In the genomic region with DNA sequence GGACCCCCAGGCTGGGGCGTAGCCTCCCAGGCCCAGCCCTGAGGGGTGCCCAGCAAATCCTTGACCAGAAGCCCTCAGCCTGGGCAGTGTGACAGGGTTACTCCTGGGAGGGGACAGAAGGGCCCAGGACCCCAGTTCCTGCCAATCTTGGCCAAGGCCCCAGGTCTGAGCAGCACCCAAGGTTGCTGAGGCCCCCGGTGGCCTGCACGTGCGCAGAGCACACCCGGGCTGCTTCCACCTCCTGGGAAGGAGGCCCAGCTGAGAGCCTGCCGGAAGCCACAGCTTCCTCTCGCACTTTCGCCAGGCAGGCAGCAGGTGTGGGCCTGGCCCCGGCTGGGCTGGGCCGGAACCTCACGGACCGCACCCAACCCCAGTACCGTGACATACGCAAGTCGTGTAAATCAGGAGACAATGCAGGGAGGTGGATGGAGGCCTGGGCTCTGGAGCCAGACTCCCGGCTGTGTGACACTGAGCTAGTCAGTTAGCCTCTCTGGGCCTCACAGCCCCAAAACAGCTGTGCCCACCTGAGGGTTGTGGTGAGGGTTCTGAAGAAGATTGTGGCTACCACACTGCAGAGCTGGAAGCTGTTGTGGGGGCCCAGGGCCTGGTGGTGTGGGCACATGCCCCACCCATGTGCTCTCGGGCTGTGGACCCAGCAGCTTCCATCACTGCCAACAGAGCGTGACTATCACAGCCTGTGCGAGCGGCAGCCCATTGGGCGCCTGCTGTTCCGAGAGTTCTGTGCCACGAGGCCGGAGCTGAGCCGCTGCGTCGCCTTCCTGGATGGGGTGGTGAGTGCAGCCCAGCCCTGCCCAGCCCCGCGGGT, we compare ENCODE assay signal across 8 cellular contexts. TPM values are rescaled to one million over a fixed set of nuclear protein-coding genes. Genes with fewer than 3 reads are reported as not detected.
A peak's percentile ranks its signal among the peaks of the same experiment; 100 is the strongest.
DNase-seq lines count a peak whose midpoint lies in the region; ATAC-seq and TF ChIP-seq lines count a peak whose summit lies in the region.

No MANE protein-coding gene starts in this region.

- H3K27ac ChIP-seq in osteoblast (ENCODE audit: low read depth, low read length) = no peak overlapping the region

- H3K4me1 ChIP-seq in osteoblast (ENCODE audit: insufficient read depth, low read length) = peaks cover 13% of the 10 kb centered on the region

- no peaks in the 10 kb centered on the region for H3K9me3 Mint-ChIP-seq in activated naive CD4-positive, alpha-beta T cell treated with anti-CD3 and anti-CD28 coated beads, Interleukin-2, amount 50 U/mL, for 72 hours
- no peaks in the 10 kb centered on the region for H3K9me3 Mint-ChIP-seq in nephron progenitor cell

- H3K27me3 Mint-ChIP-seq in nephron progenitor cell (ENCODE audit: low read depth, poor library complexity) = no peaks in the 10 kb centered on the region

- H2AFZ ChIP-seq in osteoblast (ENCODE audit: low read length) = no peak overlapping the region

- TF ChIP-seq CTCF in GM13977 (IDR thresholded peaks at IDR 0.05; ENCODE audit: extremely low read depth, insufficient read depth, missing control alignments) = no peak
- no peak for TF ChIP-seq CTCF in osteoblast (IDR thresholded peaks at IDR 0.05; ENCODE audit: extremely low read depth, low read depth, low read length)
- no peak for TF ChIP-seq CTCF in nephron progenitor cell (IDR thresholded peaks at IDR 0.05)

- no peak overlapping the region for H3K4me3 ChIP-seq in osteoblast (ENCODE audit: insufficient read depth, low read length)

- no peaks in the 10 kb centered on the region for H3K27me3 ChIP-seq in osteoblast (ENCODE audit: insufficient read depth, low read length)

- H3K4me3 Mint-ChIP-seq in nephron progenitor cell = no peak overlapping the region

- no peak overlapping the region for H3K4me2 ChIP-seq in osteoblast (ENCODE audit: insufficient read depth, low read length)

- DNase-seq in GM13977 (ENCODE audit: low spot score) (peak; percentile 69), NOMO-1 treated with dmso at 0.1 percent for 144 hours (lab: John Stamatoyannopoulos, UW; ENCODE audit: unreplicated experiment) (peak; percentile 38), osteoblast (ENCODE audit: insufficient read length, low spot score, missing footprints) (peak; percentile 75), DMS153 (lab: John Stamatoyannopoulos, UW) (no peak), nephron progenitor cell (no peak), NCI-H1436 (lab: John Stamatoyannopoulos, UW) (no peak)
- peak in 1 of 2 donors; percentile 80 for DNase-seq in activated naive CD4-positive, alpha-beta T cell treated with anti-CD3 and anti-CD28 coated beads, Interleukin-2, amount 50 U/mL, for 72 hours (ENCODE audit: low spot score in 2 of 2)

- H3K27ac Mint-ChIP-seq in activated naive CD4-positive, alpha-beta T cell treated with anti-CD3 and anti-CD28 coated beads, Interleukin-2, amount 50 U/mL, for 72 hours = peak overlapping the region in 1 of 2 donors; percentile 85
- no peak overlapping the region for H3K27ac Mint-ChIP-seq in nephron progenitor cell

- peaks cover 30 to 41% of the 10 kb centered on the region in 2 donors for H3K36me3 Mint-ChIP-seq in activated naive CD4-positive, alpha-beta T cell treated with anti-CD3 and anti-CD28 coated beads, Interleukin-2, amount 50 U/mL, for 72 hours
- H3K36me3 Mint-ChIP-seq in nephron progenitor cell (ENCODE audit: low read depth) = peaks cover 4% of the 10 kb centered on the region

- peak; percentile 37 for ATAC-seq in HG02610 (IDR thresholded peaks at IDR 0.05; ENCODE audit: unreplicated experiment)
- ATAC-seq in activated naive CD4-positive, alpha-beta T cell treated with anti-CD3 and anti-CD28 coated beads, Interleukin-2, amount 50 U/mL, for 72 hours = peak; percentile 15 to 33

- H3K4me1 Mint-ChIP-seq in nephron progenitor cell = peaks cover 35% of the 10 kb centered on the region

- H3K79me2 ChIP-seq in osteoblast (ENCODE audit: insufficient read depth, low read length) = peaks cover 30% of the 10 kb centered on the region

- peaks cover 21% of the 10 kb centered on the region for H3K36me3 ChIP-seq in osteoblast (ENCODE audit: insufficient read depth, low read length)

- no peaks in the 10 kb centered on the region for H3K9me3 ChIP-seq in osteoblast (ENCODE audit: low read depth, low read length)

- in situ Hi-C loops in GM13977 (cut with MboI; ENCODE audit: low pct_unique_long_range_greater_than_20kb, low sequenced_read_pairs, unreplicated experiment) = no loop called here

- peaks cover 15% of the 10 kb centered on the region for H4K20me1 ChIP-seq in osteoblast (ENCODE audit: insufficient read depth, low read length)

RNA-seq across cellular contexts. Expression of a gene that starts 5.1 kb away (rescaled TPM):
- total RNA-seq in activated naive CD4-positive, alpha-beta T cell treated with anti-CD3 and anti-CD28 coated beads, Interleukin-2, amount 50 U/mL, for 72 hours = 100 to 1,000 TPM; 104 to 125 TPM
- 18.3 and 19.2 TPM in 2 replicates for total RNA-seq in osteoblast

RNA-seq across cellular contexts. Expression of a gene that starts 15.1 kb away (rescaled TPM):
- 10 to 100 TPM in 1 of 2 donors, 1 to 10 TPM in 1; 4.1 to 11.4 TPM for total RNA-seq in activated naive CD4-positive, alpha-beta T cell treated with anti-CD3 and anti-CD28 coated beads, Interleukin-2, amount 50 U/mL, for 72 hours
- 10.0 and 12.7 TPM in 2 replicates for total RNA-seq in osteoblast

RNA-seq across cellular contexts. Expression of a gene that starts 22.2 kb away (rescaled TPM):
- total RNA-seq in activated naive CD4-positive, alpha-beta T cell treated with anti-CD3 and anti-CD28 coated beads, Interleukin-2, amount 50 U/mL, for 72 hours = 1 to 10 TPM; 2.2 to 9.8 TPM
- not detected in 2 replicates for total RNA-seq in osteoblast

RNA-seq across cellular contexts. Expression of a gene that starts 31.1 kb away (rescaled TPM):
- total RNA-seq in activated naive CD4-positive, alpha-beta T cell treated with anti-CD3 and anti-CD28 coated beads, Interleukin-2, amount 50 U/mL, for 72 hours = not detected
- not detected in 2 replicates for total RNA-seq in osteoblast

RNA-seq across cellular contexts. Expression of a gene that starts 41.9 kb away (rescaled TPM):
- total RNA-seq in activated naive CD4-positive, alpha-beta T cell treated with anti-CD3 and anti-CD28 coated beads, Interleukin-2, amount 50 U/mL, for 72 hours = 10 to 100 TPM in 1 of 2 donors, 1 to 10 TPM in 1; 5.5 to 20.2 TPM
- total RNA-seq in osteoblast = 121 and 139 TPM in 2 replicates

Comparison
In these comparisons a context has a peak if more than half of its experiments do, and no peak if none do; other contexts are left out.
1. DNase-seq: peak in GM13977 (single experiment), NOMO-1 treated with dmso at 0.1 percent for 144 hours (single experiment) and osteoblast (single experiment); none in DMS153 (single experiment), nephron progenitor cell (single experiment) and NCI-H1436 (single experiment).